In genomic region chr4:177308125-177308524, GRCh38 we compare ENCODE assay signal across 11 cellular contexts. TPM values are rescaled to one million over a fixed set of nuclear protein-coding genes. Genes with fewer than 3 reads are reported as not detected.
DNase-seq lines count a peak whose midpoint lies in the region; ATAC-seq and TF ChIP-seq lines count a peak whose summit lies in the region.
"Had no signal": no experiment of that assay in that cellular context is flagged by ENCODE, and none has a peak within 500 bp of the region (broad histone marks: within the 10 kb centered on the region; RNA-seq: fewer than 3 reads in every experiment).

No MANE protein-coding gene starts in this region.

- no peaks in the 10 kb centered on the region for H3F3A ChIP-seq in neural progenitor cell (ENCODE audit: low read depth)

- H3K9me3 ChIP-seq in neural progenitor cell (ENCODE audit: low read depth), result no peaks in the 10 kb centered on the region
- H3K9me3 ChIP-seq: transverse colon had no signal

- peak overlapping the region; percentile 94 for H2AFZ ChIP-seq in neural progenitor cell (replicated peaks)

- no peak for TF ChIP-seq CTCF in brain microvascular endothelial cell (IDR thresholded peaks at IDR 0.05; ENCODE audit: low read depth, low read length, missing control alignments)
- no peak for TF ChIP-seq CTCF in neural progenitor cell (IDR thresholded peaks at IDR 0.05)

- POLR2A ChIA-PET in activated CD4-positive, alpha-beta T cell treated with anti-CD3 and anti-CD28 coated beads, Interleukin-2, amount 10 ng/mL, durations not matched to agents 7 days and 5 days (lab: Charles Lee), result interaction anchor here (2.0 kb wide), 1 partner anchor 134 kb away, joined by 11 read pairs; the partner anchor contains the start of gene AGA

- H3K4me2 ChIP-seq in neural progenitor cell, result no peak overlapping the region

- H3K9me3 Mint-ChIP-seq in neural progenitor cell, result no peaks in the 10 kb centered on the region
- H3K9me3 Mint-ChIP-seq in activated CD4-positive, alpha-beta T cell treated with anti-CD3 and anti-CD28 coated beads, Interleukin-2, amount 10 ng/mL, durations not matched to agents 7 days and 5 days, result peaks cover 4% of the 10 kb centered on the region
- H3K9me3 Mint-ChIP-seq: dendritic cell treated with granulocyte-macrophage colony-stimulating factor and Interleukin-4, amounts not matched to agents 40 ng/mL and 50 ng/mL, for 4 days had no signal

- H3K4me1 Mint-ChIP-seq in neural progenitor cell, result peaks cover 8% of the 10 kb centered on the region
- H3K4me1 Mint-ChIP-seq in activated CD4-positive, alpha-beta T cell treated with anti-CD3 and anti-CD28 coated beads, Interleukin-2, amount 10 ng/mL, durations not matched to agents 7 days and 5 days, result peaks cover 42% of the 10 kb centered on the region

- H3K27ac Mint-ChIP-seq in neural progenitor cell, result no peak overlapping the region
- H3K27ac Mint-ChIP-seq in activated CD4-positive, alpha-beta T cell treated with anti-CD3 and anti-CD28 coated beads, Interleukin-2, amount 10 ng/mL, durations not matched to agents 7 days and 5 days, result no peak overlapping the region
- H3K27ac Mint-ChIP-seq: dendritic cell treated with granulocyte-macrophage colony-stimulating factor and Interleukin-4, amounts not matched to agents 40 ng/mL and 50 ng/mL, for 4 days had no signal

- no peak overlapping the region for H3K27ac ChIP-seq in brain microvascular endothelial cell
- no peak overlapping the region for H3K27ac ChIP-seq in neural progenitor cell
- H3K27ac ChIP-seq: transverse colon had no signal

- ATAC-seq in GM21360 (IDR thresholded peaks at IDR 0.05; ENCODE audit: unreplicated experiment), result no peak

- peaks cover 7% of the 10 kb centered on the region for H3K4me1 ChIP-seq in neural progenitor cell

- no peak overlapping the region for H3K9ac ChIP-seq in neural progenitor cell

- CTCF ChIA-PET in activated CD4-positive, alpha-beta T cell treated with anti-CD3 and anti-CD28 coated beads, Interleukin-2, amount 10 ng/mL, durations not matched to agents 7 days and 5 days (lab: Charles Lee), result interaction anchor here (1.2 to 1.4 kb wide), 2 partner anchors 12 to 31 kb away, joined by 3 read pairs; no protein-coding TSS in a partner anchor

- no peak overlapping the region for H3K4me3 Mint-ChIP-seq in neural progenitor cell
- H3K4me3 Mint-ChIP-seq in activated CD4-positive, alpha-beta T cell treated with anti-CD3 and anti-CD28 coated beads, Interleukin-2, amount 10 ng/mL, durations not matched to agents 7 days and 5 days, result no peak overlapping the region
- H3K4me3 Mint-ChIP-seq: dendritic cell treated with granulocyte-macrophage colony-stimulating factor and Interleukin-4, amounts not matched to agents 40 ng/mL and 50 ng/mL, for 4 days had no signal

- H3K36me3 Mint-ChIP-seq in neural progenitor cell, result peaks cover 11% of the 10 kb centered on the region
- peaks cover 23% of the 10 kb centered on the region for H3K36me3 Mint-ChIP-seq in activated CD4-positive, alpha-beta T cell treated with anti-CD3 and anti-CD28 coated beads, Interleukin-2, amount 10 ng/mL, durations not matched to agents 7 days and 5 days (ENCODE audit: low read depth)

- in situ Hi-C loops in brain microvascular endothelial cell (cut with HindIII; ENCODE audit: low pct_ligation_motif_present, low sequenced_read_pairs), result no loop called here

- no peaks in the 10 kb centered on the region for H4K20me1 ChIP-seq in neural progenitor cell (ENCODE audit: low read depth)

- H3K79me2 ChIP-seq in neural progenitor cell (ENCODE audit: low read depth), result peaks cover 28% of the 10 kb centered on the region

- H3K27me3 Mint-ChIP-seq in neural progenitor cell (ENCODE audit: insufficient read depth, low read depth), result peaks cover 2% of the 10 kb centered on the region
- peaks cover 3% of the 10 kb centered on the region for H3K27me3 Mint-ChIP-seq in activated CD4-positive, alpha-beta T cell treated with anti-CD3 and anti-CD28 coated beads, Interleukin-2, amount 10 ng/mL, durations not matched to agents 7 days and 5 days
- H3K27me3 Mint-ChIP-seq: dendritic cell treated with granulocyte-macrophage colony-stimulating factor and Interleukin-4, amounts not matched to agents 40 ng/mL and 50 ng/mL, for 4 days had no signal

- H3K27me3 ChIP-seq in brain microvascular endothelial cell (replicated peaks), result no peaks in the 10 kb centered on the region
- no peaks in the 10 kb centered on the region for H3K27me3 ChIP-seq in neural progenitor cell
- H3K27me3 ChIP-seq: transverse colon had no signal

- H3K4me3 ChIP-seq in brain microvascular endothelial cell (ENCODE audit: low read depth, low read length), result no peak overlapping the region
- no peak overlapping the region for H3K4me3 ChIP-seq in neural progenitor cell
- H3K4me3 ChIP-seq: transverse colon had no signal

- no peaks in the 10 kb centered on the region for H3K36me3 ChIP-seq in brain microvascular endothelial cell (replicated peaks)
- H3K36me3 ChIP-seq in neural progenitor cell, result no peaks in the 10 kb centered on the region
- H3K36me3 ChIP-seq: transverse colon had no signal

- peak; percentile 93 for DNase-seq in EH (ENCODE audit: low read depth)
- peak; percentile 15 for DNase-seq in NCI-H226
- peak; percentile 12 for DNase-seq in brain microvascular endothelial cell
- no peak for DNase-seq in neural progenitor cell (ENCODE audit: low spot score)
- no peak for DNase-seq in HPDE6-E6E7 (ENCODE audit: extremely low spot score)
- DNase-seq in inferior parietal cortex (ENCODE audit: extremely low spot score), result no peak
- DNase-seq in activated CD4-positive, alpha-beta T cell treated with anti-CD3 and anti-CD28 coated beads, Interleukin-2, amount 10 ng/mL, durations not matched to agents 7 days and 5 days, result no peak
- DNase-seq: stimulated activated CD4-positive, alpha-beta T cell treated with anti-CD3 and anti-CD28 coated beads, Interleukin-15, amount 100 ng/mL, for 24 hours; transverse colon had no signal

RNA-seq across cellular contexts. Expression of gene NEIL3, which starts 1.5 kb away (rescaled TPM):
- 21.3 and 26.3 TPM in 2 replicates for total RNA-seq in neural progenitor cell (ENCODE audit: low replicate concordance)
- 10 to 100 TPM; 34.6 to 38.9 TPM for total RNA-seq in activated CD4-positive, alpha-beta T cell treated with anti-CD3 and anti-CD28 coated beads, Interleukin-2, amount 10 ng/mL, durations not matched to agents 7 days and 5 days

Comparison
In these comparisons a context has a peak if more than half of its experiments do, and no peak if none do; other contexts are left out.
1. DNase-seq: peak in EH (single experiment), NCI-H226 (single experiment) and brain microvascular endothelial cell (single experiment); none in neural progenitor cell (single experiment), HPDE6-E6E7 (single experiment), inferior parietal cortex (single experiment) and activated CD4-positive, alpha-beta T cell treated with anti-CD3 and anti-CD28 coated beads, Interleukin-2, amount 10 ng/mL, durations not matched to agents 7 days and 5 days (single experiment).